24 cellular contexts compared by ENCODE assay signal in the genomic region with DNA sequence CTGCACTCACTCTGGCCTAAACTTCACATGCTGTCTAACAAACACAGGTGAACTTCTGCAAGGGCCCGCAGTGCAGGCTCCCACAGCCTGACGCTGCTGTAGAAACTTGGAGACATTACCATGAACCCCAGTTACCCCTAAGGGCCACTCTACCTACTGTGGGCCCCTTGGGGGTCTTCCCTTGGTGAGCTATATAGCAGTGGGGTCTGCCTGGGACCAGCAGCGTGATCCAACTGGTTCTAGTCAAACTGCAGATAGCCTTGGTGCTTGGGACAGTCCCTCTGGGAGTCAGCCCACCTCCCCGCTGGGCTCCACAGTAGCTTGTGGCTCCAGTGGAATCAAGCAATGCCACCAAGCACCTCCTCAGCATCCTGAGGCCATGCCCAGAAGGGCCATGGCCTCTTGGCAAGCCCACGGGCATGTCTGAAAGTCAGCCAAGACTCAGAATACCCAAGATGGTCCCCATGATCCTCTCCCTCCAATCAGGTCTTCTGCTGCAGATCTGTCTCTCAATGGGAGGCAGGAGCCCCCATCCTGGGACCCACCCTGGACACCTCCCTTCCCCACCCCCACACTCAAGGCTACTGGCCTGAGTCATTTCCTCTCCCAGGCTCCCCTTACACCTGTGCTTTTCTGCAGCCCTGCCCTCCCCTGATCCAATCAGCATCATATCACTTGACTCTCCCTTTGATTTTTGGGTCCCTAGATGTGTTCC.
"Had no signal": no experiment of that assay in that cellular context is flagged by ENCODE, and none has a peak within 500 bp of the region (broad histone marks: within the 10 kb centered on the region; RNA-seq: fewer than 3 reads in every experiment).

No MANE protein-coding gene starts in this region.

- H3K27me3 Mint-ChIP-seq: activated CD8-positive, alpha-beta T cell treated with anti-CD3 and anti-CD28 coated beads for 36 hours; activated naive CD4-positive, alpha-beta T cell treated with anti-CD3 and anti-CD28 coated beads, Interleukin-2, amount 10 ng/mL, durations not matched to agents 7 days and 5 days; activated naive CD8-positive, alpha-beta T cell treated with anti-CD3 and anti-CD28 coated beads, Interleukin-2, amount 10 ng/mL, durations not matched to agents 7 days and 5 days had no signal

- H3K27me3 ChIP-seq: Peyer's patch had no signal

- H3K27ac ChIP-seq: Peyer's patch had no signal

- H3K4me1 Mint-ChIP-seq: activated naive CD4-positive, alpha-beta T cell treated with anti-CD3 and anti-CD28 coated beads, Interleukin-2, amount 10 ng/mL, durations not matched to agents 7 days and 5 days; activated naive CD8-positive, alpha-beta T cell treated with anti-CD3 and anti-CD28 coated beads, Interleukin-2, amount 10 ng/mL, durations not matched to agents 7 days and 5 days had no signal

- H3K27ac Mint-ChIP-seq: activated CD8-positive, alpha-beta T cell treated with anti-CD3 and anti-CD28 coated beads for 36 hours; activated naive CD4-positive, alpha-beta T cell treated with anti-CD3 and anti-CD28 coated beads, Interleukin-2, amount 10 ng/mL, durations not matched to agents 7 days and 5 days; activated naive CD8-positive, alpha-beta T cell treated with anti-CD3 and anti-CD28 coated beads, Interleukin-2, amount 10 ng/mL, durations not matched to agents 7 days and 5 days; activated T-cell treated with anti-CD3 and anti-CD28 coated beads, Interleukin-2, amount 50 U/mL, for 72 hours; activated T-helper 2 cell treated with anti-CD3 and anti-CD28 coated beads, Interferon-gamma antibody, Interleukin-2, Interleukin-4, amounts not matched to agents 10 μg/mL and 5 μg/mL and 100 μg/mL, durations not matched to agents 14 hours and 24 hours and 36 hours; T-helper 1 cell treated with Interleukin-12 subunit alpha and Interleukin-12 subunit beta and Interleukin-4 antibody, amounts not matched to agents 30 μg/mL and 1 μg/mL, for 36 hours had no signal

- H3K4me1 ChIP-seq: Peyer's patch had no signal

- H3K9me3 ChIP-seq: Peyer's patch had no signal

- H3K4me3 ChIP-seq: K562, Peyer's patch had no signal

- H3K4me3 Mint-ChIP-seq: activated CD8-positive, alpha-beta T cell treated with anti-CD3 and anti-CD28 coated beads for 36 hours; activated naive CD4-positive, alpha-beta T cell treated with anti-CD3 and anti-CD28 coated beads, Interleukin-2, amount 10 ng/mL, durations not matched to agents 7 days and 5 days; activated naive CD8-positive, alpha-beta T cell treated with anti-CD3 and anti-CD28 coated beads, Interleukin-2, amount 10 ng/mL, durations not matched to agents 7 days and 5 days; activated T-cell treated with anti-CD3 and anti-CD28 coated beads, Interleukin-2, amount 50 U/mL, for 72 hours; T-helper 1 cell treated with Interleukin-12 subunit alpha and Interleukin-12 subunit beta and Interleukin-4 antibody, amounts not matched to agents 30 μg/mL and 1 μg/mL, for 36 hours had no signal

- ATAC-seq: activated CD4-positive, CD25-positive, alpha-beta regulatory T cell treated with anti-CD3 and anti-CD28 coated beads, Interleukin-2, amount 50 U/mL, for 24 hours; activated CD8-positive, alpha-beta T cell treated with anti-CD3 and anti-CD28 coated beads for 36 hours; activated T-cell treated with anti-CD3 and anti-CD28 coated beads, Interleukin-2, amount 50 U/mL, for 72 hours; K562 had no signal

- DNase-seq: activated CD4-positive, alpha-beta T cell treated with anti-CD3 and anti-CD28 coated beads for 4 hours; activated CD8-positive, alpha-beta memory T cell treated with anti-CD3 and anti-CD28 coated beads, Interleukin-2, amount 50 U/mL, for 4 hours; activated CD8-positive, alpha-beta T cell treated with anti-CD3 and anti-CD28 coated beads for 36 hours; activated gamma-delta T cell treated with Interleukin-2 at 50 U/mL for 16 hours; activated naive CD4-positive, alpha-beta T cell treated with anti-CD3 and anti-CD28 coated beads, Interleukin-2, amount 10 ng/mL, durations not matched to agents 7 days and 5 days; activated naive CD8-positive, alpha-beta T cell treated with anti-CD3 and anti-CD28 coated beads, Interleukin-2, amount 10 ng/mL, durations not matched to agents 7 days and 5 days; activated T-cell treated with anti-CD3 and anti-CD28 coated beads, Interleukin-2, amount 50 U/mL, for 72 hours; aorta; Karpas-422; MM.1S; NCI-H1105; NCI-H1436 treated with DMSO at 0.1 percent for 48 hours; NCI-H2029; NCI-H345; NCI-H510A; NCI-H526 treated with DMSO at 0.1 percent for 48 hours; NCI-H82; NK-92 treated with Interleukin-12 subunit alpha and Interleukin-12 subunit beta, amount 100 ng/mL, for 24 hours; Peyer's patch; SHP77 treated with DMSO at 0.1 percent for 48 hours had no signal

- H3K36me3 ChIP-seq: Peyer's patch had no signal

- H3K36me3 Mint-ChIP-seq: activated naive CD4-positive, alpha-beta T cell treated with anti-CD3 and anti-CD28 coated beads, Interleukin-2, amount 10 ng/mL, durations not matched to agents 7 days and 5 days; activated naive CD8-positive, alpha-beta T cell treated with anti-CD3 and anti-CD28 coated beads, Interleukin-2, amount 10 ng/mL, durations not matched to agents 7 days and 5 days had no signal
